Comparison of ENCODE assay signal across 10 cellular contexts in genomic region chr20:9458075-9458818, GRCh38. TPM values are rescaled to one million over a fixed set of nuclear protein-coding genes. Genes with fewer than 3 reads are reported as not detected.
DNase-seq lines count a peak whose midpoint lies in the region; ATAC-seq and TF ChIP-seq lines count a peak whose summit lies in the region.
"Had no signal": no experiment of that assay in that cellular context is flagged by ENCODE, and none has a peak within 500 bp of the region (broad histone marks: within the 10 kb centered on the region; RNA-seq: fewer than 3 reads in every experiment).

No MANE protein-coding gene starts in this region.

- DNase-seq in Daoy (ENCODE audit: low read depth) (peak; percentile 13), RKO (ENCODE audit: low spot score) (peak; percentile 37), iPS-NIHi11 (ENCODE audit: low spot score) (peak; percentile 45), DMS79 treated with DMSO at 0.1 percent for 48 hours (lab: John Stamatoyannopoulos, UW) (no peak), GM20000 (ENCODE audit: low spot score) (no peak)
- DNase-seq: GOT3; stimulated activated CD4-positive, alpha-beta T cell treated with anti-CD3 and anti-CD28 coated beads, Interleukin-4, amount 100 ng/mL, for 1 hour had no signal

- ATAC-seq in HG02610 (IDR thresholded peaks at IDR 0.05; ENCODE audit: unreplicated experiment) (peak; percentile 51), HG03520 (IDR thresholded peaks at IDR 0.05; ENCODE audit: unreplicated experiment) (no peak), GM21390 (IDR thresholded peaks at IDR 0.05; ENCODE audit: unreplicated experiment) (no peak)

- no peak for TF ChIP-seq CTCF in GM20000 (IDR thresholded peaks at IDR 0.05; ENCODE audit: extremely low read depth, missing control alignments)

RNA-seq across cellular contexts. Expression of gene LAMP5, which starts 56.1 kb away (rescaled TPM):
- not detected in 2 replicates for total RNA-seq in Daoy (2014; rRNA removed; shearing (Covaris generic))

Comparison
In these comparisons a context has a peak if more than half of its experiments do, and no peak if none do; other contexts are left out.
1. DNase-seq: peak in Daoy (single experiment), RKO (single experiment) and iPS-NIHi11 (single experiment); none in DMS79 treated with DMSO at 0.1 percent for 48 hours (single experiment) and GM20000 (single experiment).